Comparison of ENCODE assay signal across 8 cellular contexts in genomic region chr14:105481886-105482454, GRCh38. TPM values are rescaled to one million over a fixed set of nuclear protein-coding genes. Genes with fewer than 3 reads are reported as not detected.
DNase-seq lines count a peak whose midpoint lies in the region; ATAC-seq and TF ChIP-seq lines count a peak whose summit lies in the region.

No MANE protein-coding gene starts in this region.

- peak overlapping the region; percentile 100 for H3K27ac Mint-ChIP-seq in CD8-positive, alpha-beta T cell
- H3K27ac Mint-ChIP-seq in activated T-helper 2 cell treated with anti-CD3 and anti-CD28 coated beads, Interferon-gamma antibody, Interleukin-2, Interleukin-4, amounts not matched to agents 10 μg/mL and 5 μg/mL and 100 μg/mL, durations not matched to agents 14 hours and 24 hours and 36 hours, result peak overlapping the region; percentile 97
- H3K27ac Mint-ChIP-seq in natural killer cell treated with Interleukin-12 subunit alpha and Interleukin-12 subunit beta and Interleukin-15 and Interleukin-18, amount 100 ng/mL, for 72 hours, result peak overlapping the region; percentile 70 to 73

- ATAC-seq in CD8-positive, alpha-beta T cell, result peak; percentile 55
- ATAC-seq in GM21528 (IDR thresholded peaks at IDR 0.05; ENCODE audit: low FRiP score, unreplicated experiment), result peak; percentile 42
- peak; percentile 75 to 79 for ATAC-seq in natural killer cell treated with Interleukin-12 subunit alpha and Interleukin-12 subunit beta and Interleukin-15 and Interleukin-18, amount 100 ng/mL, for 72 hours

- H3K36me3 ChIP-seq in CD8-positive, alpha-beta T cell (ENCODE audit: insufficient read depth, low read length), result no peaks in the 10 kb centered on the region

- no peaks in the 10 kb centered on the region for H3K9me3 Mint-ChIP-seq in CD8-positive, alpha-beta T cell
- no peaks in the 10 kb centered on the region for H3K9me3 Mint-ChIP-seq in activated T-helper 2 cell treated with anti-CD3 and anti-CD28 coated beads, Interferon-gamma antibody, Interleukin-2, Interleukin-4, amounts not matched to agents 10 μg/mL and 5 μg/mL and 100 μg/mL, durations not matched to agents 14 hours and 24 hours and 36 hours
- no peaks in the 10 kb centered on the region for H3K9me3 Mint-ChIP-seq in natural killer cell treated with Interleukin-12 subunit alpha and Interleukin-12 subunit beta and Interleukin-15 and Interleukin-18, amount 100 ng/mL, for 72 hours

- POLR2A ChIA-PET in CD8-positive, alpha-beta T cell (lab: Charles Lee), result interaction anchor here (0.6 to 3.3 kb wide), 4 partner anchors 8 to 375 kb away, joined by 3 to 66 read pairs (median 3); partner anchors contain the start of gene TEDC1

- H3K36me3 Mint-ChIP-seq in CD8-positive, alpha-beta T cell, result no peaks in the 10 kb centered on the region
- peaks cover 5% of the 10 kb centered on the region for H3K36me3 Mint-ChIP-seq in activated T-helper 2 cell treated with anti-CD3 and anti-CD28 coated beads, Interferon-gamma antibody, Interleukin-2, Interleukin-4, amounts not matched to agents 10 μg/mL and 5 μg/mL and 100 μg/mL, durations not matched to agents 14 hours and 24 hours and 36 hours (ENCODE audit: low read depth)
- no peaks in the 10 kb centered on the region for H3K36me3 Mint-ChIP-seq in natural killer cell treated with Interleukin-12 subunit alpha and Interleukin-12 subunit beta and Interleukin-15 and Interleukin-18, amount 100 ng/mL, for 72 hours

- H3K4me3 ChIP-seq in CD8-positive, alpha-beta T cell (ENCODE audit: low read depth, low read length), result peak overlapping the region; percentile 29
- H3K4me3 ChIP-seq in fibroblast of mammary gland (ENCODE audit: control insufficient read depth, low read depth, low read length), result peak overlapping the region; percentile 35

- H3K27ac ChIP-seq in CD8-positive, alpha-beta T cell (ENCODE audit: low read depth, low read length), result peak overlapping the region; percentile 98

- peaks cover 55% of the 10 kb centered on the region for H3K4me1 Mint-ChIP-seq in CD8-positive, alpha-beta T cell (ENCODE audit: low read depth)
- peaks cover 27% of the 10 kb centered on the region for H3K4me1 Mint-ChIP-seq in activated T-helper 2 cell treated with anti-CD3 and anti-CD28 coated beads, Interferon-gamma antibody, Interleukin-2, Interleukin-4, amounts not matched to agents 10 μg/mL and 5 μg/mL and 100 μg/mL, durations not matched to agents 14 hours and 24 hours and 36 hours (ENCODE audit: low read depth)
- peaks cover 32 to 34% of the 10 kb centered on the region in 2 donors for H3K4me1 Mint-ChIP-seq in natural killer cell treated with Interleukin-12 subunit alpha and Interleukin-12 subunit beta and Interleukin-15 and Interleukin-18, amount 100 ng/mL, for 72 hours (ENCODE audit: low read depth in 2 of 2)

- peaks cover 3% of the 10 kb centered on the region for H3K27me3 Mint-ChIP-seq in CD8-positive, alpha-beta T cell (ENCODE audit: low read depth)
- H3K27me3 Mint-ChIP-seq in activated T-helper 2 cell treated with anti-CD3 and anti-CD28 coated beads, Interferon-gamma antibody, Interleukin-2, Interleukin-4, amounts not matched to agents 10 μg/mL and 5 μg/mL and 100 μg/mL, durations not matched to agents 14 hours and 24 hours and 36 hours (ENCODE audit: low read depth), result peaks cover 19% of the 10 kb centered on the region
- no peaks in the 10 kb centered on the region for H3K27me3 Mint-ChIP-seq in natural killer cell treated with Interleukin-12 subunit alpha and Interleukin-12 subunit beta and Interleukin-15 and Interleukin-18, amount 100 ng/mL, for 72 hours

- CTCF ChIA-PET in CD8-positive, alpha-beta T cell (lab: Charles Lee), result interaction anchor here (0.7 to 2.8 kb wide), 16 partner anchors 8 to 116 kb away, joined by 3 to 74 read pairs (median 8); no protein-coding TSS in a partner anchor

- intact Hi-C loops in CD8-positive, alpha-beta T cell (cut with DNase I, micrococcal nuclease), result loop anchor here (1.0 to 10.0 kb wide), 5 partner anchors 7 to 417 kb away; partner anchors contain the start of genes GPR132 (in 1 of the 2) and TEX22 (in 1 of the 2)
- intact Hi-C loops in activated T-helper 2 cell treated with anti-CD3 and anti-CD28 coated beads, Interferon-gamma antibody, Interleukin-2, Interleukin-4, amounts not matched to agents 10 μg/mL and 5 μg/mL and 100 μg/mL, durations not matched to agents 14 hours and 24 hours and 36 hours (cut with micrococcal nuclease), result loop anchor here (1.0 to 10.0 kb wide), 5 partner anchors 9 to 687 kb away; partner anchors contain the start of genes AKT1, GPR132 and TEDC1

- peak overlapping the region; percentile 83 for H3K4me3 Mint-ChIP-seq in CD8-positive, alpha-beta T cell
- H3K4me3 Mint-ChIP-seq in activated T-helper 2 cell treated with anti-CD3 and anti-CD28 coated beads, Interferon-gamma antibody, Interleukin-2, Interleukin-4, amounts not matched to agents 10 μg/mL and 5 μg/mL and 100 μg/mL, durations not matched to agents 14 hours and 24 hours and 36 hours (ENCODE audit: low read depth), result peak overlapping the region; percentile 60
- peak overlapping the region; percentile 56 for H3K4me3 Mint-ChIP-seq in natural killer cell treated with Interleukin-12 subunit alpha and Interleukin-12 subunit beta and Interleukin-15 and Interleukin-18, amount 100 ng/mL, for 72 hours

- no peak for TF ChIP-seq CTCF in CD8-positive, alpha-beta T cell (IDR thresholded peaks at IDR 0.05)
- TF ChIP-seq CTCF in fibroblast of mammary gland (conservative IDR thresholded peaks at IDR 0.05; ENCODE audit: control insufficient read depth, insufficient read depth, low read depth, low read length), result no peak

- no peaks in the 10 kb centered on the region for H3K9me3 ChIP-seq in CD8-positive, alpha-beta T cell (ENCODE audit: low read length)

- peaks cover 88% of the 10 kb centered on the region for H3K4me1 ChIP-seq in CD8-positive, alpha-beta T cell (ENCODE audit: insufficient read depth, low read length)

- peak; percentile 90 to 98 (median 95) for DNase-seq in CD8-positive, alpha-beta T cell
- DNase-seq in Kasumi-1 (lab: John Stamatoyannopoulos, UW), result peak; percentile 70
- peak; percentile 96 for DNase-seq in RPMI7951 (ENCODE audit: low read depth)
- DNase-seq in activated T-helper 2 cell treated with anti-CD3 and anti-CD28 coated beads, Interferon-gamma antibody, Interleukin-2, Interleukin-4, amounts not matched to agents 10 μg/mL and 5 μg/mL and 100 μg/mL, durations not matched to agents 14 hours and 24 hours and 36 hours (ENCODE audit: low spot score), result peak; percentile 93
- peak; percentile 96 for DNase-seq in fibroblast of mammary gland (ENCODE audit: low read depth)
- peak; percentile 90 for DNase-seq in natural killer cell treated with Interleukin-12 subunit alpha and Interleukin-12 subunit beta and Interleukin-15 and Interleukin-18, amount 100 ng/mL, for 72 hours (ENCODE audit: low spot score)
- DNase-seq in stimulated activated naive CD4-positive, alpha-beta T cell (lab: John Stamatoyannopoulos, UW), result peak; percentile 90 to 98 (median 97)

- no peaks in the 10 kb centered on the region for H3K27me3 ChIP-seq in CD8-positive, alpha-beta T cell (ENCODE audit: insufficient read depth, low read length)

RNA-seq across cellular contexts. Expression of gene CRIP1, which starts 4.7 kb away (rescaled TPM):
- total RNA-seq in CD8-positive, alpha-beta T cell, result 100 to 1,000 TPM; 111 to 115 TPM
- 0.12 TPM in 1 of 2 replicates, not detected in the other for total RNA-seq in RPMI7951 (2014; rRNA removed; shearing (Covaris generic))
- total RNA-seq in activated T-helper 2 cell treated with anti-CD3 and anti-CD28 coated beads, Interferon-gamma antibody, Interleukin-2, Interleukin-4, amounts not matched to agents 10 μg/mL and 5 μg/mL and 100 μg/mL, durations not matched to agents 14 hours and 24 hours and 36 hours, result 156 and 185 TPM in 2 replicates
- total RNA-seq in natural killer cell treated with Interleukin-12 subunit alpha and Interleukin-12 subunit beta and Interleukin-15 and Interleukin-18, amount 100 ng/mL, for 72 hours, result 10 to 100 TPM; 39.0 to 82.7 TPM

RNA-seq across cellular contexts. Expression of gene CRIP2, which starts 7.3 kb away (rescaled TPM):
- total RNA-seq in CD8-positive, alpha-beta T cell, result 10 to 100 TPM; 17.1 to 20.7 TPM
- 120 and 146 TPM in 2 replicates for total RNA-seq in RPMI7951 (2014; rRNA removed; shearing (Covaris generic))
- total RNA-seq in activated T-helper 2 cell treated with anti-CD3 and anti-CD28 coated beads, Interferon-gamma antibody, Interleukin-2, Interleukin-4, amounts not matched to agents 10 μg/mL and 5 μg/mL and 100 μg/mL, durations not matched to agents 14 hours and 24 hours and 36 hours, result 0.16 and 0.55 TPM in 2 replicates
- total RNA-seq in natural killer cell treated with Interleukin-12 subunit alpha and Interleukin-12 subunit beta and Interleukin-15 and Interleukin-18, amount 100 ng/mL, for 72 hours, result 1 to 10 TPM in 1 of 2 donors, under 1 TPM in 1; 0.98 to 2.2 TPM

RNA-seq across cellular contexts. Expression of gene TEDC1, which starts 9.1 kb away (rescaled TPM):
- 10 to 100 TPM; 55.3 to 58.5 TPM for total RNA-seq in CD8-positive, alpha-beta T cell
- 13.7 and 21.0 TPM in 2 replicates for total RNA-seq in RPMI7951 (2014; rRNA removed; shearing (Covaris generic))
- total RNA-seq in activated T-helper 2 cell treated with anti-CD3 and anti-CD28 coated beads, Interferon-gamma antibody, Interleukin-2, Interleukin-4, amounts not matched to agents 10 μg/mL and 5 μg/mL and 100 μg/mL, durations not matched to agents 14 hours and 24 hours and 36 hours, result 38.2 and 42.6 TPM in 2 replicates
- total RNA-seq in natural killer cell treated with Interleukin-12 subunit alpha and Interleukin-12 subunit beta and Interleukin-15 and Interleukin-18, amount 100 ng/mL, for 72 hours, result 10 to 100 TPM; 25.1 to 59.2 TPM

RNA-seq across cellular contexts. Expression of gene TMEM121, which starts 44.4 kb away (rescaled TPM):
- total RNA-seq in CD8-positive, alpha-beta T cell, result 1 to 10 TPM; 2.8 to 3.4 TPM
- total RNA-seq in RPMI7951 (2014; rRNA removed; shearing (Covaris generic)), result 0.36 and 0.98 TPM in 2 replicates
- 8.2 and 9.6 TPM in 2 replicates for total RNA-seq in activated T-helper 2 cell treated with anti-CD3 and anti-CD28 coated beads, Interferon-gamma antibody, Interleukin-2, Interleukin-4, amounts not matched to agents 10 μg/mL and 5 μg/mL and 100 μg/mL, durations not matched to agents 14 hours and 24 hours and 36 hours
- total RNA-seq in natural killer cell treated with Interleukin-12 subunit alpha and Interleukin-12 subunit beta and Interleukin-15 and Interleukin-18, amount 100 ng/mL, for 72 hours, result 1 to 10 TPM; 1.8 to 4.2 TPM

Comparison
In these comparisons a context has a peak if more than half of its experiments do, and no peak if none do; other contexts are left out.
1. Peak in every context shown above with its lines: DNase-seq, ATAC-seq, H3K4me3 ChIP-seq and H3K27ac ChIP-seq.
2. RNA of gene CRIP1, which starts 4.7 kb away (total RNA-seq): 156 to 185 TPM in activated T-helper 2 cell treated with anti-CD3 and anti-CD28 coated beads, Interferon-gamma antibody, Interleukin-2, Interleukin-4, amounts not matched to agents 10 μg/mL and 5 μg/mL and 100 μg/mL, durations not matched to agents 14 hours and 24 hours and 36 hours, 111 to 115 TPM in CD8-positive, alpha-beta T cell and 39.0 to 82.7 TPM in natural killer cell treated with Interleukin-12 subunit alpha and Interleukin-12 subunit beta and Interleukin-15 and Interleukin-18, amount 100 ng/mL, for 72 hours; 0.12 TPM in RPMI7951; every median in the first group is over 10 times any median in the second.
3. RNA of gene CRIP2, which starts 7.3 kb away (total RNA-seq): 120 to 146 TPM in RPMI7951 and 17.1 to 20.7 TPM in CD8-positive, alpha-beta T cell; 0.98 to 2.2 TPM in natural killer cell treated with Interleukin-12 subunit alpha and Interleukin-12 subunit beta and Interleukin-15 and Interleukin-18, amount 100 ng/mL, for 72 hours and 0.16 to 0.55 TPM in activated T-helper 2 cell treated with anti-CD3 and anti-CD28 coated beads, Interferon-gamma antibody, Interleukin-2, Interleukin-4, amounts not matched to agents 10 μg/mL and 5 μg/mL and 100 μg/mL, durations not matched to agents 14 hours and 24 hours and 36 hours; every median in the first group is over 4 times any median in the second.